23 cellular contexts compared by ENCODE assay signal in genomic region chr11:1281326-1281973, GRCh38. TPM values are rescaled to one million over a fixed set of nuclear protein-coding genes. Genes with fewer than 3 reads are reported as not detected.
DNase-seq lines count a peak whose midpoint lies in the region; ATAC-seq, FAIRE-seq and TF ChIP-seq lines count a peak whose summit lies in the region.
"Had no signal": no experiment of that assay in that cellular context is flagged by ENCODE, and none has a peak within 500 bp of the region (broad histone marks: within the 10 kb centered on the region; RNA-seq: fewer than 3 reads in every experiment).

No MANE protein-coding gene starts in this region.

- peak; percentile 19 for DNase-seq in AG08395 (ENCODE audit: low spot score)
- DNase-seq in fibroblast of mammary gland (ENCODE audit: low read depth), result peak; percentile 21
- DNase-seq in lower lobe of right lung, result peak; percentile 34
- no peak for DNase-seq in GOT3 (lab: John Stamatoyannopoulos, UW)
- DNase-seq in NCI-H146 treated with DMSO at 0.1 percent for 48 hours (lab: John Stamatoyannopoulos, UW; ENCODE audit: unreplicated experiment), result no peak
- no peak for DNase-seq in stimulated activated naive CD4-positive, alpha-beta T cell (lab: John Stamatoyannopoulos, UW)
- no peak for DNase-seq in GM12891 (ENCODE audit: insufficient read length, low spot score)
- DNase-seq: activated CD4-positive, alpha-beta T cell treated with anti-CD3 and anti-CD28 coated beads, Interleukin-2, amount 50 U/mL, for 4 hours; activated CD8-positive, alpha-beta memory T cell treated with anti-CD3 and anti-CD28 coated beads, Interleukin-2, amount 50 U/mL, for 48 hours; activated naive CD8-positive, alpha-beta T cell treated with anti-CD3 and anti-CD28 coated beads for 36 hours; C1 segment of cervical spinal cord; NCI-H1105 treated with DMSO at 0.1 percent for 48 hours; NCI-H510A treated with DMSO at 0.1 percent for 48 hours; NK-92 treated with Interleukin-12 subunit alpha and Interleukin-12 subunit beta, amount 100 ng/mL, for 24 hours; occipital lobe; retina; stimulated activated naive CD8-positive, alpha-beta T cell treated with anti-CD3 and anti-CD28 coated beads, Interleukin-15, amount 100 ng/mL, for 72 hours; transverse colon; WERI-Rb-1 had no signal

- FAIRE-seq in GM12891 (lab: Jason Lieb, UNC), result no peak
- FAIRE-seq: colon had no signal

- H3K36me3 ChIP-seq in HUES6 (ENCODE audit: control insufficient read depth, insufficient read depth, low read length) (peaks cover 64% of the 10 kb centered on the region), lower lobe of right lung (peaks cover 97% of the 10 kb centered on the region)

- peak overlapping the region; percentile 38 for H3K9ac ChIP-seq in HUES6 (ENCODE audit: low read length)

- H3K4me1 ChIP-seq in HUES6 (ENCODE audit: control insufficient read depth, insufficient read depth, low read length) (peaks cover 5% of the 10 kb centered on the region; the same call in 1 of the 2 replicates), lower lobe of right lung (peaks cover 10% of the 10 kb centered on the region)
- H3K4me1 ChIP-seq: transverse colon had no signal

- TF ChIP-seq POLR2A in GM12891 (IDR thresholded peaks at IDR 0.05; ENCODE audit: low read depth, low read length), result no peak

- H3K27me3 ChIP-seq in HUES6 (ENCODE audit: control insufficient read depth, insufficient read depth, low read length) (no peaks in the 10 kb centered on the region), lower lobe of right lung (ENCODE audit: low read depth) (no peaks in the 10 kb centered on the region)
- H3K27me3 ChIP-seq: transverse colon had no signal

- TF ChIP-seq CTCF in fibroblast of mammary gland (conservative IDR thresholded peaks at IDR 0.05; ENCODE audit: control insufficient read depth, insufficient read depth, low read depth, low read length) (no peak), lower lobe of right lung (IDR thresholded peaks at IDR 0.05) (no peak)

- no peak overlapping the region for H3K4me3 ChIP-seq in HUES6 (ENCODE audit: low read depth, low read length)
- no peak overlapping the region for H3K4me3 ChIP-seq in fibroblast of mammary gland (ENCODE audit: control insufficient read depth, low read depth, low read length)
- H3K4me3 ChIP-seq in lower lobe of right lung, result no peak overlapping the region
- H3K4me3 ChIP-seq: transverse colon had no signal

- intact Hi-C loops in lower lobe of right lung (cut with DNase I), result no loop called here

- H3K9me3 ChIP-seq in HUES6 (ENCODE audit: control insufficient read depth, insufficient read depth, low read depth, low read length) (no peaks in the 10 kb centered on the region), lower lobe of right lung (no peaks in the 10 kb centered on the region)
- H3K9me3 ChIP-seq: transverse colon had no signal

- peak overlapping the region; percentile 58; the same call in 1 of the 2 replicates for H3K27ac ChIP-seq in HUES6 (ENCODE audit: low read depth, low read length)
- peak overlapping the region; percentile 60 for H3K27ac ChIP-seq in lower lobe of right lung
- H3K27ac ChIP-seq: transverse colon, WERI-Rb-1 had no signal

- ATAC-seq in lower lobe of right lung, result no peak
- ATAC-seq: stimulated activated naive CD8-positive, alpha-beta T cell treated with anti-CD3 and anti-CD28 coated beads, Interleukin-15, amount 100 ng/mL, for 72 hours had no signal

TF ChIP-seq in GM12891, 5 proteins besides CTCF, POLR2A, EP300 and RAD21:
- TF ChIP-seq PAX5 (IDR thresholded peaks at IDR 0.05; ENCODE audit: insufficient read depth, low read length, severe bottlenecking), result no peak
- no peak for TF ChIP-seq POLR2AphosphoS5 (IDR thresholded peaks at IDR 0.05; ENCODE audit: low read depth, low read length)
- no peak for TF ChIP-seq TAF1 (IDR thresholded peaks at IDR 0.05; ENCODE audit: low read depth, low read length)
- no peak for TF ChIP-seq SPI1 (IDR thresholded peaks at IDR 0.05; ENCODE audit: low read depth, low read length)
- no peak for TF ChIP-seq POU2F2 (IDR thresholded peaks at IDR 0.05; ENCODE audit: low read depth, low read length)

RNA-seq across cellular contexts. Expression of gene TOLLIP, which starts 28.0 kb away (rescaled TPM):
- total RNA-seq in lower lobe of right lung, result 68.4 TPM
- polyA plus RNA-seq in GM12891 (2012; ENCODE audit: low read depth, missing spikeins), result 16.4 TPM

RNA-seq across cellular contexts. Expression of gene MUC5B, which starts 58.6 kb away (rescaled TPM):
- total RNA-seq in lower lobe of right lung, result 57.5 TPM
- 0.12 TPM for polyA plus RNA-seq in GM12891 (2012; ENCODE audit: low read depth, missing spikeins)
- total RNA-seq: A673; activated naive CD8-positive, alpha-beta T cell treated with anti-CD3 and anti-CD28 coated beads for 36 hours; Daoy; occipital lobe had no signal

Comparison
In these comparisons a context has a peak if more than half of its experiments do, and no peak if none do; other contexts are left out.
1. DNase-seq: peak in AG08395 (single experiment), fibroblast of mammary gland (single experiment) and lower lobe of right lung (single experiment); none in GOT3 (single experiment), NCI-H146 treated with DMSO at 0.1 percent for 48 hours (single experiment), stimulated activated naive CD4-positive, alpha-beta T cell (0 of 6) and GM12891 (single experiment).